In genomic region chr9:97038909-97039781, GRCh38 we compare ENCODE assay signal across 1 cellular context.
TF ChIP-seq lines count a peak whose summit lies in the region.

CTSV (minus strand) TSS chr9:97039142; CDS start chr9:97038043, 1,099 bp downstream.

TF ChIP-seq in K562, 482 proteins besides CTCF, POLR2A, EP300 and RAD21 (continued from another document and continues in another):
- TF ChIP-seq, protein P1, sequence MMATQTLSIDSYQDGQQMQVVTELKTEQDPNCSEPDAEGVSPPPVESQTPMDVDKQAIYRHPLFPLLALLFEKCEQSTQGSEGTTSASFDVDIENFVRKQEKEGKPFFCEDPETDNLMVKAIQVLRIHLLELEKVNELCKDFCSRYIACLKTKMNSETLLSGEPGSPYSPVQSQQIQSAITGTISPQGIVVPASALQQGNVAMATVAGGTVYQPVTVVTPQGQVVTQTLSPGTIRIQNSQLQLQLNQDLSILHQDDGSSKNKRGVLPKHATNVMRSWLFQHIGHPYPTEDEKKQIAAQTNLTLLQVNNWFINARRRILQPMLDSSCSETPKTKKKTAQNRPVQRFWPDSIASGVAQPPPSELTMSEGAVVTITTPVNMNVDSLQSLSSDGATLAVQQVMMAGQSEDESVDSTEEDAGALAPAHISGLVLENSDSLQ (IDR thresholded peaks at IDR 0.05) = no peak
- TF ChIP-seq NEUROD1 (IDR thresholded peaks at IDR 0.05; ENCODE audit: borderline replicate concordance, low read depth, low read length, partially characterized antibody) (peak; percentile 40), ZKSCAN1 (IDR thresholded peaks at IDR 0.05; ENCODE audit: low read depth, low read length) (no peak), KDM5B (IDR thresholded peaks at IDR 0.05; ENCODE audit: insufficient replicate concordance, low read depth, low read length) (peak; percentile 34), RB1 (IDR thresholded peaks at IDR 0.05; ENCODE audit: low read depth) (peak; percentile 54; the same call in 1 of the 2 replicates), FOXA3 (CRISPR knock-in tag; conservative IDR thresholded peaks at IDR 0.05 in 1 of 2, IDR thresholded peaks at IDR 0.05 in 1 of 2) (no peak), FUS (optimal IDR thresholded peaks at IDR 0.05; ENCODE audit: low read depth, low read length) (no peak), POLR2B (IDR thresholded peaks at IDR 0.05; ENCODE audit: low read depth, partially characterized antibody) (no peak), HLTF (IDR thresholded peaks at IDR 0.05) (no peak), MLLT1 (IDR thresholded peaks at IDR 0.05) (no peak), MXD1 (CRISPR knock-in tag; IDR thresholded peaks at IDR 0.05; ENCODE audit: borderline replicate concordance, poor library complexity, severe bottlenecking) (no peak), RBM25 (IDR thresholded peaks at IDR 0.05; ENCODE audit: low read depth, low read length, severe bottlenecking) (peak; percentile 78), SMAD1 (IDR thresholded peaks at IDR 0.05; ENCODE audit: low read depth, low read length, partially characterized antibody) (no peak), ZFP30 (CRISPR knock-in tag; IDR thresholded peaks at IDR 0.05; ENCODE audit: borderline replicate concordance) (no peak), BHLHE40 (IDR thresholded peaks at IDR 0.05; ENCODE audit: low read length) (peak; percentile 54; the same call in 1 of the 2 replicates), SRSF9 (IDR thresholded peaks at IDR 0.05; ENCODE audit: borderline replicate concordance, low read depth, low read length) (no peak), ZNF3 (CRISPR knock-in tag; IDR thresholded peaks at IDR 0.05) (no peak), ZBTB40 (IDR thresholded peaks at IDR 0.05) (0 out of 2 replicates have a peak, but pooled peaks have one; percentile 15), ZBTB40 (CRISPR knock-in tag; IDR thresholded peaks at IDR 0.05) (no peak), ATF1 (CRISPR knock-in tag; IDR thresholded peaks at IDR 0.05) (no peak), ATF1 (tag; IDR thresholded peaks at IDR 0.05) (peak; percentile 79), ZFP36 (IDR thresholded peaks at IDR 0.05; ENCODE audit: low read depth, low read length, partially characterized antibody) (peak; percentile 40), POLR2G (IDR thresholded peaks at IDR 0.05; ENCODE audit: low read depth, low read length) (peak; percentile 67), THAP12 (CRISPR knock-in tag; IDR thresholded peaks at IDR 0.05) (no peak), ZNF431 (CRISPR knock-in tag; IDR thresholded peaks at IDR 0.05) (no peak), ESRRA (IDR thresholded peaks at IDR 0.05; ENCODE audit: borderline replicate concordance, low read depth) (no peak; the same call in 1 of the 2 replicates), ARID4B (CRISPR knock-in tag; IDR thresholded peaks at IDR 0.05) (no peak), TCF3 (CRISPR knock-in tag; IDR thresholded peaks at IDR 0.05) (no peak), NBN (IDR thresholded peaks at IDR 0.05; ENCODE audit: low read depth) (no peak), ZNF316 (IDR thresholded peaks at IDR 0.05) (no peak), PHB2 (IDR thresholded peaks at IDR 0.05; ENCODE audit: low read depth) (no peak)
- TF ChIP-seq, protein P2, sequence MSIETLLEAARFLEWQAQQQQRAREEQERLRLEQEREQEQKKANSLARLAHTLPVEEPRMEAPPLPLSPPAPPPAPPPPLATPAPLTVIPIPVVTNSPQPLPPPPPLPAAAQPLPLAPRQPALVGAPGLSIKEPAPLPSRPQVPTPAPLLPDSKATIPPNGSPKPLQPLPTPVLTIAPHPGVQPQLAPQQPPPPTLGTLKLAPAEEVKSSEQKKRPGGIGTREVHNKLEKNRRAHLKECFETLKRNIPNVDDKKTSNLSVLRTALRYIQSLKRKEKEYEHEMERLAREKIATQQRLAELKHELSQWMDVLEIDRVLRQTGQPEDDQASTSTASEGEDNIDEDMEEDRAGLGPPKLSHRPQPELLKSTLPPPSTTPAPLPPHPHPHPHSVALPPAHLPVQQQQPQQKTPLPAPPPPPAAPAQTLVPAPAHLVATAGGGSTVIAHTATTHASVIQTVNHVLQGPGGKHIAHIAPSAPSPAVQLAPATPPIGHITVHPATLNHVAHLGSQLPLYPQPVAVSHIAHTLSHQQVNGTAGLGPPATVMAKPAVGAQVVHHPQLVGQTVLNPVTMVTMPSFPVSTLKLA (conservative IDR thresholded peaks at IDR 0.05) = 0 out of 4 replicates have a peak, but pooled peaks of 1 of the 2 experiments have one; percentile 21
- TF ChIP-seq, protein P3, sequence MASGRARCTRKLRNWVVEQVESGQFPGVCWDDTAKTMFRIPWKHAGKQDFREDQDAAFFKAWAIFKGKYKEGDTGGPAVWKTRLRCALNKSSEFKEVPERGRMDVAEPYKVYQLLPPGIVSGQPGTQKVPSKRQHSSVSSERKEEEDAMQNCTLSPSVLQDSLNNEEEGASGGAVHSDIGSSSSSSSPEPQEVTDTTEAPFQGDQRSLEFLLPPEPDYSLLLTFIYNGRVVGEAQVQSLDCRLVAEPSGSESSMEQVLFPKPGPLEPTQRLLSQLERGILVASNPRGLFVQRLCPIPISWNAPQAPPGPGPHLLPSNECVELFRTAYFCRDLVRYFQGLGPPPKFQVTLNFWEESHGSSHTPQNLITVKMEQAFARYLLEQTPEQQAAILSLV (tag; IDR thresholded peaks at IDR 0.05) = no peak
- TF ChIP-seq, protein P4, sequence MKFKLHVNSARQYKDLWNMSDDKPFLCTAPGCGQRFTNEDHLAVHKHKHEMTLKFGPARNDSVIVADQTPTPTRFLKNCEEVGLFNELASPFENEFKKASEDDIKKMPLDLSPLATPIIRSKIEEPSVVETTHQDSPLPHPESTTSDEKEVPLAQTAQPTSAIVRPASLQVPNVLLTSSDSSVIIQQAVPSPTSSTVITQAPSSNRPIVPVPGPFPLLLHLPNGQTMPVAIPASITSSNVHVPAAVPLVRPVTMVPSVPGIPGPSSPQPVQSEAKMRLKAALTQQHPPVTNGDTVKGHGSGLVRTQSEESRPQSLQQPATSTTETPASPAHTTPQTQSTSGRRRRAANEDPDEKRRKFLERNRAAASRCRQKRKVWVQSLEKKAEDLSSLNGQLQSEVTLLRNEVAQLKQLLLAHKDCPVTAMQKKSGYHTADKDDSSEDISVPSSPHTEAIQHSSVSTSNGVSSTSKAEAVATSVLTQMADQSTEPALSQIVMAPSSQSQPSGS (CRISPR knock-in tag; IDR thresholded peaks at IDR 0.05) = no peak
